In the genomic region with DNA sequence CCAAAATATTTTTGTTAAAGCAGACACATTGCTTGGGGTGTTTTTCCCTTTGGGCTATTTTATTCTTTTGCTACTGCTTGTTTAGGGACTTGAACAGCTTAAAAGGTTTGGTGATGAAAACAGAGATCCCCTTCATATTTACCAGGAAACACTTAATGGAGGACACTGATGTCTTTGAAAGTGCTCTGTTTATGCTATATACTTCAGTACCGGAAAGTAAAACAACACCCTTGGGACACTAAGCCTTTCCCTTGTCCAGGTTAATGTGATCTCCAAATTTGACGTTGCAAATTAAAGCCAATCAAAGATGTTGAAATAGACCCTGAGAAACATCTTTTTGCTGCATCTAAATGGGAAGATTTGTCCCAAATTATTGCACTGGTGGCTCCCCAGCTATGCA, we compare ENCODE assay signal across 18 cellular contexts.
DNase-seq lines count a peak whose midpoint lies in the region; TF ChIP-seq lines count a peak whose summit lies in the region.
"Had no signal": no experiment of that assay in that cellular context is flagged by ENCODE, and none has a peak within 500 bp of the region (broad histone marks: within the 10 kb centered on the region; RNA-seq: fewer than 3 reads in every experiment).

No MANE protein-coding gene starts in this region.

- no peak for TF ChIP-seq CTCF in A673 (conservative IDR thresholded peaks at IDR 0.05; ENCODE audit: low read depth, low read length)
- TF ChIP-seq CTCF in nephron (IDR thresholded peaks at IDR 0.05; ENCODE audit: unreplicated experiment in 3 of 3) = no peak
- TF ChIP-seq CTCF in GM13976 (IDR thresholded peaks at IDR 0.05; ENCODE audit: borderline replicate concordance, control extremely low read depth, extremely low read depth, insufficient read depth, missing control alignments) = no peak

- H3K27ac Mint-ChIP-seq in nephron = peak overlapping the region in 2 of 3 experiments; percentile 79 to 81
- H3K27ac Mint-ChIP-seq: HFFc6 had no signal

- no TSS peak for BruUV-seq in A673 (replicated peaks; lab: Mats Ljungman, UMichigan)

- H3K36me3 ChIP-seq in A673 (ENCODE audit: insufficient read depth, low read length, poor library complexity, severe bottlenecking) = no peaks in the 10 kb centered on the region
- H3K36me3 ChIP-seq: HAP-1, SJCRH30 had no signal

- intact Hi-C loops in A673 (cut with micrococcal nuclease; ENCODE audit: unreplicated experiment) = no loop called here

- no peaks in the 10 kb centered on the region for H3K27me3 ChIP-seq in A673 (replicated peaks; ENCODE audit: insufficient read depth, low read depth, low read length, poor library complexity)
- H3K27me3 ChIP-seq: SJCRH30 had no signal

- no peak overlapping the region for H3K4me3 ChIP-seq in A673 (ENCODE audit: low read depth, low read length, poor library complexity, severe bottlenecking)
- H3K4me3 ChIP-seq: GM12878, HAP-1, SJCRH30 had no signal

- DNase-seq in NCI-H1417 (lab: John Stamatoyannopoulos, UW) = peak in 2 of 3 experiments; percentile 16 to 27
- DNase-seq in NCI-H1417 treated with DMSO at 0.1 percent for 48 hours (lab: John Stamatoyannopoulos, UW) = no peak
- DNase-seq in A673 (ENCODE audit: low spot score) = peak; percentile 28
- peak; percentile 28 for DNase-seq in NCI-H1436 treated with DMSO at 0.1 percent for 48 hours (lab: John Stamatoyannopoulos, UW)
- DNase-seq in activated CD4-positive, alpha-beta T cell treated with anti-CD3 and anti-CD28 coated beads for 4 hours = no peak
- DNase-seq in GM13976 (ENCODE audit: low spot score) = no peak
- DNase-seq: 8988T, GOT3, HFFc6, Karpas-422, MV-4-11, NCI-H187 treated with DMSO at 0.1 percent for 48 hours, NCI-H2107, NCI-H526 treated with DMSO at 0.1 percent for 48 hours, SJCRH30 had no signal

- no peak overlapping the region for H3K4me3 Mint-ChIP-seq in nephron
- H3K4me3 Mint-ChIP-seq: HFFc6 had no signal

- H3K27ac ChIP-seq in A673 (ENCODE audit: low read depth, low read length, poor library complexity, severe bottlenecking) = no peak overlapping the region
- H3K27ac ChIP-seq: SJCRH30 had no signal

- CTCF ChIA-PET in A673 (lab: Charles Lee) = no interaction called here

- peaks cover 6% of the 10 kb centered on the region for H3K9me3 Mint-ChIP-seq in nephron

- H3K4me1 ChIP-seq in A673 (ENCODE audit: insufficient read depth, low read length, poor library complexity, severe bottlenecking) = no peaks in the 10 kb centered on the region
- H3K4me1 ChIP-seq: HAP-1, SJCRH30 had no signal

- H3K36me3 Mint-ChIP-seq in nephron (ENCODE audit: low read depth) = no peaks in the 10 kb centered on the region

- in situ Hi-C loops in GM13976 (cut with MboI; ENCODE audit: low sequenced_read_pairs, unreplicated experiment) = no loop called here

- peaks cover 16% of the 10 kb centered on the region for H3K4me1 Mint-ChIP-seq in nephron

- peaks cover 7% of the 10 kb centered on the region for H3K27me3 Mint-ChIP-seq in nephron (ENCODE audit: low read depth)

- POLR2A ChIA-PET in A673 (lab: Charles Lee; ENCODE audit: low non-redundant PET) = no interaction called here

- H3K9me3 ChIP-seq in A673 (ENCODE audit: low read depth, low read length, poor library complexity, severe bottlenecking) = no peaks in the 10 kb centered on the region
- H3K9me3 ChIP-seq: HAP-1, SJCRH30 had no signal

Comparison
In these comparisons a context has a peak if more than half of its experiments do, and no peak if none do; other contexts are left out.
1. DNase-seq: peak in NCI-H1417 (2 of 3), A673 (single experiment) and NCI-H1436 treated with DMSO at 0.1 percent for 48 hours (single experiment); none in NCI-H1417 treated with DMSO at 0.1 percent for 48 hours (single experiment), activated CD4-positive, alpha-beta T cell treated with anti-CD3 and anti-CD28 coated beads for 4 hours (0 of 2) and GM13976 (single experiment).